ENCODE assay signal across 14 cellular contexts in the genomic region with DNA sequence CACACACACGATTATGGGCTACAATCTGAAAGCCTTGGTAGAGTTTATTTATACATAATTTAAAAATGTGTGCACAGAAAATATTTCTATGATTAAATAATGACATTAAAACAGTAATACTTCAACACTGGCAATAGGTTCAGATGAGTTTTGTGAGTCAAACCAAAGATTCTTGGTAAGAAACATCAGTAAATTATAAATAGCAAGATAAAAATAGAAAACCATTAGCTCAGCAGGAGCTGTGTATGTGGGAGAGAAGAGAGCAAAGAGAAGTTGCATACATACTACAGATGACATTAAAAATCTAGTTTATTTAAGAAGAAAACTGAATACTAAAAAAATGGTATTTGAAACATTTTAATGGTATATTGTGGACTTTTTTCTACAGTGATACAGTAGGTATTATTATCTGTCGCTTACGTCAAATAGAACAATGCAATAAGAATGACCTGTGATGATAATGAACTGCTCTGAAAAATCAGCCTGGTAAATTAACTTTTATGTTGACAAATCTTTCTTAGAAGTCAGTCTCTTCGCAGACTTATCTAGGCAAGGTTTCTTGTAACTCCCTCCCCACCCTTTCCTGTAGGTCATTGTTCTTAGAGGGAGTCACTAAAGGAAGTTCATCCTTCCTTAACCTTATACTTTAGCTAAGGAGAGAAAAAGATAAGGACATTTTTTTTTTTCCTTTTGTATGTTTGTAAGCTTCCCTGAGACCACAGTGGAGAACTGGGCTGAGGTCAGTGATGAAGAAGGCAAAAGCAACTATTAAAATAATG.
DNase-seq lines count a peak whose midpoint lies in the region; ATAC-seq and TF ChIP-seq lines count a peak whose summit lies in the region.
"Had no signal": no experiment of that assay in that cellular context is flagged by ENCODE, and none has a peak within 500 bp of the region (broad histone marks: within the 10 kb centered on the region; RNA-seq: fewer than 3 reads in every experiment).

No MANE protein-coding gene starts in this region.

- H3K27me3 Mint-ChIP-seq in chondrocyte (ENCODE audit: low read depth) (no peaks in the 10 kb centered on the region), T-helper 17 cell (peaks cover 4% of the 10 kb centered on the region)

- intact Hi-C loops in Right ventricle myocardium superior (cut with DNase I) (no loop called here), cardiac septum (cut with DNase I) (loop anchor here (2.0 to 10.0 kb wide), 3 partner anchors 140 to 260 kb away; no protein-coding TSS in a partner anchor), vagina (cut with DNase I) (no loop called here)

- H3K9me3 ChIP-seq in vagina = no peaks in the 10 kb centered on the region
- H3K9me3 ChIP-seq in T-helper 17 cell (ENCODE audit: control insufficient read depth, low read length, poor library complexity, severe bottlenecking) = no peaks in the 10 kb centered on the region
- H3K9me3 ChIP-seq: ovary, tibial artery had no signal

- H3K4me1 Mint-ChIP-seq in chondrocyte (ENCODE audit: low read depth) (peaks cover 36% of the 10 kb centered on the region), T-helper 17 cell (no peaks in the 10 kb centered on the region)

- no peaks in the 10 kb centered on the region for H3K36me3 Mint-ChIP-seq in chondrocyte (ENCODE audit: low read depth)
- no peaks in the 10 kb centered on the region for H3K36me3 Mint-ChIP-seq in T-helper 17 cell (ENCODE audit: low read depth)

- H3K4me3 Mint-ChIP-seq in chondrocyte (ENCODE audit: unreplicated experiment) (no peak overlapping the region), T-helper 17 cell (no peak overlapping the region)

- H3K4me1 ChIP-seq in vagina = no peaks in the 10 kb centered on the region

- H3K27ac Mint-ChIP-seq in chondrocyte (ENCODE audit: unreplicated experiment) = peak overlapping the region; percentile 95
- no peak overlapping the region for H3K27ac Mint-ChIP-seq in T-helper 17 cell

- peak overlapping the region; percentile 43 for H3K27ac ChIP-seq in vagina
- H3K27ac ChIP-seq: ovary had no signal

- H3K9me3 Mint-ChIP-seq in chondrocyte (ENCODE audit: low read depth) = no peaks in the 10 kb centered on the region

- TF ChIP-seq CTCF in chondrocyte (IDR thresholded peaks at IDR 0.05) (no peak), vagina (IDR thresholded peaks at IDR 0.05) (no peak)

- no peak for TF ChIP-seq POLR2A in vagina (IDR thresholded peaks at IDR 0.05)

- no peaks in the 10 kb centered on the region for H3K27me3 ChIP-seq in vagina
- H3K27me3 ChIP-seq: ovary, tibial artery had no signal

- DNase-seq in Right ventricle myocardium superior (no peak), cardiac septum (ENCODE audit: low spot score) (no peak), chondrocyte (ENCODE audit: low spot score) (no peak), hepatic stellate cell (ENCODE audit: low spot score) (peak; percentile 49), vagina (ENCODE audit: extremely low spot score in 2 of 2) (no peak), NOMO-1 treated with DMSO at 0.1 percent for 48 hours (lab: John Stamatoyannopoulos, UW; ENCODE audit: unreplicated experiment) (no peak), T-helper 17 cell (no peak), SKM-1 (lab: John Stamatoyannopoulos, UW; ENCODE audit: unreplicated experiment) (no peak)
- DNase-seq: effector CD4-positive, alpha-beta T cell; H7; hypothalamus; NCI-H1092; ovary; tibial artery had no signal

- no peak overlapping the region for H3K4me3 ChIP-seq in vagina
- H3K4me3 ChIP-seq: ovary, tibial artery had no signal

- no peaks in the 10 kb centered on the region for H3K36me3 ChIP-seq in vagina
- H3K36me3 ChIP-seq: ovary, tibial artery had no signal

- peak; percentile 76 for ATAC-seq in Right ventricle myocardium superior (ENCODE audit: poor library complexity)
- ATAC-seq in T-helper 17 cell = no peak
